In the genomic region with DNA sequence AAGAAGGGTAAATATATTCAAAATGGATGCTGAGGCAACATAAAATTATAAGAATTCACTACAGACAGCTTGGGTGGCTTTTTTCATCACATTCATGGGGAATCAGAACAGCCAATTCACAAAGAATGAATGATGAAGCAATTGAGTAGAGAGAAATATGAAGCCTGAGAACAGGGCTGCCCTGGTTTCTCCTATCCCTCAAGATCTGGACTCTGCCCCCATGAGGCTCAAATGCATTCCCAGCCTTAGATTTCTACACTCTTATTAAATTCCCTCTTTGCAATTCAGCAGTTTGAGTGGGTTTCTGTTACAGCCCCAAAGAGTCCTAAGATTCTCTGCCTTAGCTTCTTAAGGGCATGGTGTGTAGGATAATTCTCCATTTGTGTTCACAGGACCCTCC, we compare ENCODE assay signal across 1 cellular context.
TF ChIP-seq lines count a peak whose summit lies in the region.

No MANE protein-coding gene starts in this region.

TF ChIP-seq in SK-N-SH, 30 proteins besides CTCF, POLR2A, EP300 and RAD21 (continued from another document):
- TF ChIP-seq NFIC (IDR thresholded peaks at IDR 0.05; ENCODE audit: borderline replicate concordance), result no peak
- TF ChIP-seq SIN3A (IDR thresholded peaks at IDR 0.05; ENCODE audit: borderline replicate concordance, low read depth, low read length), result no peak
- TF ChIP-seq GABPA (IDR thresholded peaks at IDR 0.05; ENCODE audit: low read depth), result no peak
- no peak for TF ChIP-seq ELF1 (IDR thresholded peaks at IDR 0.05)
- no peak for TF ChIP-seq TCF12 (IDR thresholded peaks at IDR 0.05)
- TF ChIP-seq, protein P1, sequence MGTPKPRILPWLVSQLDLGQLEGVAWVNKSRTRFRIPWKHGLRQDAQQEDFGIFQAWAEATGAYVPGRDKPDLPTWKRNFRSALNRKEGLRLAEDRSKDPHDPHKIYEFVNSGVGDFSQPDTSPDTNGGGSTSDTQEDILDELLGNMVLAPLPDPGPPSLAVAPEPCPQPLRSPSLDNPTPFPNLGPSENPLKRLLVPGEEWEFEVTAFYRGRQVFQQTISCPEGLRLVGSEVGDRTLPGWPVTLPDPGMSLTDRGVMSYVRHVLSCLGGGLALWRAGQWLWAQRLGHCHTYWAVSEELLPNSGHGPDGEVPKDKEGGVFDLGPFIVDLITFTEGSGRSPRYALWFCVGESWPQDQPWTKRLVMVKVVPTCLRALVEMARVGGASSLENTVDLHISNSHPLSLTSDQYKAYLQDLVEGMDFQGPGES (IDR thresholded peaks at IDR 0.05; ENCODE audit: low read depth, low read length), result no peak
- no peak for TF ChIP-seq RCOR1 (IDR thresholded peaks at IDR 0.05; ENCODE audit: low read length)
